In the genomic region with DNA sequence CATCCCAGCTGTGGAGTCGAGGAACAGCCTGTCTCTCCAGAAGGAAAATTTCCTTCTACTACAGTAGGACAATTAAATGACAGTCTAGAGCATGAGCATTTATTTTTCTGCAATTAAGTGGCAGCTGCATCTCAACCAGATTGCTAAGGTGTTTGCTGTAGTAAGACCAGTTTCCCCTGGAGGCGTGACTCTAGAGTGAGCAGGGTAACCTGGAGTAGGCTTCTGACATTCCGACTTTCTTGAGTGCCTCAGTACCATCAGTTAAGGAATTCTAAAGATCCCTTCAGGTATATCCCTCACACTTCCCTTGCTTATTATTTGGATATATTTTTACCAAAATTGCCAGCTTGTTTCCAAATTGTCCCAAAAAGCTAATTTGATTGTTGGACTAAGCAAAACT, we compare ENCODE assay signal across 22 cellular contexts.
"Had no signal": no experiment of that assay in that cellular context is flagged by ENCODE, and none has a peak within 500 bp of the region (broad histone marks: within the 10 kb centered on the region; RNA-seq: fewer than 3 reads in every experiment).

No MANE protein-coding gene starts in this region.

- H3K4me3 ChIP-seq: SJCRH30 had no signal

- H3K36me3 ChIP-seq: SJCRH30 had no signal

- ATAC-seq: Right ventricle myocardium inferior, SK-N-SH treated with all-trans-retinoic acid at 6 μM for 48 hours had no signal

- H3K9me3 ChIP-seq: SJCRH30 had no signal

- H3K27ac ChIP-seq: SJCRH30 had no signal

- H3K27me3 ChIP-seq: SJCRH30 had no signal

- H3K4me1 ChIP-seq: SJCRH30 had no signal

- DNase-seq: KBM-7, MV-4-11, NCI-H1048, NCI-H1105, NCI-H1417, NCI-H1436 treated with DMSO at 0.1 percent for 48 hours, NCI-H1694, NCI-H187 treated with DMSO at 0.1 percent for 48 hours, NCI-H2081, NCI-H2107, NCI-H2171 treated with DMSO at 0.1 percent for 48 hours, NCI-H345, NCI-H446 treated with DMSO at 0.1 percent for 48 hours, NCI-H510A treated with DMSO at 0.1 percent for 48 hours, NCI-H526, NCI-H774, RPMI8226, SHP77 treated with DMSO at 0.1 percent for 48 hours, SJCRH30, T-helper 1 cell had no signal
